Comparison of ENCODE assay signal across 10 cellular contexts in genomic region chr3:159919873-159920272, GRCh38.
A peak's percentile ranks its signal among the peaks of the same experiment; 100 is the strongest.
DNase-seq lines count a peak whose midpoint lies in the region; ATAC-seq, FAIRE-seq and TF ChIP-seq lines count a peak whose summit lies in the region.
"Had no signal": no experiment of that assay in that cellular context is flagged by ENCODE, and none has a peak within 500 bp of the region (broad histone marks: within the 10 kb centered on the region; RNA-seq: fewer than 3 reads in every experiment).

No MANE protein-coding gene starts in this region.

- H3K36me3 ChIP-seq in astrocyte (ENCODE audit: insufficient read depth, low read length), result no peaks in the 10 kb centered on the region

- H3K4me1 Mint-ChIP-seq in astrocyte (ENCODE audit: low read depth, unreplicated experiment), result peaks cover 9% of the 10 kb centered on the region
- H3K4me1 Mint-ChIP-seq: activated naive CD4-positive, alpha-beta T cell treated with anti-CD3 and anti-CD28 coated beads, Interleukin-2, amount 50 U/mL, for 24 hours had no signal

- DNase-seq in ELR (ENCODE audit: low read depth) (peak; percentile 59), astrocyte (ENCODE audit: low read depth) (peak; percentile 48), COLO829 (ENCODE audit: low spot score) (no peak), SKM-1 treated with dmso at 0.1 percent for 144 hours (lab: John Stamatoyannopoulos, UW; ENCODE audit: unreplicated experiment) (no peak), HuH-7.5 (ENCODE audit: low spot score) (no peak)
- DNase-seq in effector CD8-positive, alpha-beta T cell (lab: John Stamatoyannopoulos, UW), result no peak
- DNase-seq: C1 segment of cervical spinal cord had no signal

- TF ChIP-seq CTCF in astrocyte (IDR thresholded peaks at IDR 0.05; ENCODE audit: insufficient read depth, low read depth, low read length), result no peak

- H3K9ac ChIP-seq in astrocyte (ENCODE audit: low read length), result no peak overlapping the region

- H3K27me3 ChIP-seq in astrocyte (ENCODE audit: insufficient read depth, low read length), result no peaks in the 10 kb centered on the region

- peak; percentile 91 for FAIRE-seq in astrocyte (lab: Jason Lieb, UNC)

- no peak overlapping the region for H3K4me3 ChIP-seq in astrocyte (ENCODE audit: insufficient read depth, low read depth, low read length)

- no peaks in the 10 kb centered on the region for H3K4me1 ChIP-seq in astrocyte (ENCODE audit: insufficient read depth, low read length)

- no peaks in the 10 kb centered on the region for H4K20me1 ChIP-seq in astrocyte (ENCODE audit: insufficient read depth, low read length)

- no peak overlapping the region for H3K27ac ChIP-seq in astrocyte (ENCODE audit: low read depth, low read length)

- no peaks in the 10 kb centered on the region for H3K9me3 ChIP-seq in astrocyte (ENCODE audit: insufficient read depth, low read depth, low read length)

- no peaks in the 10 kb centered on the region for H3K27me3 Mint-ChIP-seq in astrocyte (ENCODE audit: low read depth, unreplicated experiment)

- H3K79me2 ChIP-seq in astrocyte (ENCODE audit: insufficient read depth, low read length), result no peaks in the 10 kb centered on the region

- peak overlapping the region; percentile 35 for H3K27ac Mint-ChIP-seq in astrocyte (ENCODE audit: unreplicated experiment)
- H3K27ac Mint-ChIP-seq: activated naive CD4-positive, alpha-beta T cell treated with anti-CD3 and anti-CD28 coated beads, Interleukin-2, amount 50 U/mL, for 24 hours had no signal

- no peaks in the 10 kb centered on the region for H3K9me3 Mint-ChIP-seq in astrocyte (ENCODE audit: unreplicated experiment)
- H3K9me3 Mint-ChIP-seq: activated naive CD4-positive, alpha-beta T cell treated with anti-CD3 and anti-CD28 coated beads, Interleukin-2, amount 50 U/mL, for 24 hours had no signal

- no peak overlapping the region for H3K4me2 ChIP-seq in astrocyte (ENCODE audit: low read length)

- ATAC-seq in GM21423 (IDR thresholded peaks at IDR 0.05; ENCODE audit: unreplicated experiment) (peak; percentile 67), HG03175 (IDR thresholded peaks at IDR 0.05; ENCODE audit: unreplicated experiment) (peak; percentile 79)

- no peak overlapping the region for H2AFZ ChIP-seq in astrocyte (ENCODE audit: low read depth, low read length)

- no peak overlapping the region for H3K4me3 Mint-ChIP-seq in astrocyte (ENCODE audit: unreplicated experiment)
- H3K4me3 Mint-ChIP-seq: activated naive CD4-positive, alpha-beta T cell treated with anti-CD3 and anti-CD28 coated beads, Interleukin-2, amount 50 U/mL, for 24 hours had no signal

- no peaks in the 10 kb centered on the region for H3K36me3 Mint-ChIP-seq in astrocyte (ENCODE audit: low read depth, unreplicated experiment)
- H3K36me3 Mint-ChIP-seq: activated naive CD4-positive, alpha-beta T cell treated with anti-CD3 and anti-CD28 coated beads, Interleukin-2, amount 50 U/mL, for 24 hours had no signal

Comparison
In these comparisons a context has a peak if more than half of its experiments do, and no peak if none do; other contexts are left out.
1. DNase-seq: peak in ELR (single experiment) and astrocyte (single experiment); none in COLO829 (single experiment), effector CD8-positive, alpha-beta T cell (single experiment), SKM-1 treated with dmso at 0.1 percent for 144 hours (single experiment) and HuH-7.5 (single experiment).